Comparison of ENCODE assay signal across 15 cellular contexts in genomic region chr14:54465654-54466053, GRCh38.
"Had no signal": no experiment of that assay in that cellular context is flagged by ENCODE, and none has a peak within 500 bp of the region (broad histone marks: within the 10 kb centered on the region; RNA-seq: fewer than 3 reads in every experiment).

No MANE protein-coding gene starts in this region.

- H3K27ac ChIP-seq: suprapubic skin, VCaP had no signal

- H3K4me3 ChIP-seq: suprapubic skin had no signal

- H3K4me1 Mint-ChIP-seq: brain, natural killer cell had no signal

- H3K27me3 ChIP-seq: suprapubic skin had no signal

- H3K4me1 ChIP-seq: suprapubic skin had no signal

- DNase-seq: activated CD4-positive, alpha-beta T cell treated with anti-CD3 and anti-CD28 coated beads for 36 hours; activated CD8-positive, alpha-beta memory T cell treated with anti-CD3 and anti-CD28 coated beads, Interleukin-2, amount 50 U/mL, for 48 hours; activated CD8-positive, alpha-beta T cell treated with anti-CD3 and anti-CD28 coated beads, Interleukin-2, amount 10 ng/mL, durations not matched to agents 7 days and 5 days; activated naive CD4-positive, alpha-beta T cell treated with anti-CD3 and anti-CD28 coated beads for 36 hours; dermis blood vessel endothelial cell; left cardiac atrium; natural killer cell; stimulated activated CD4-positive, alpha-beta T cell treated with anti-CD3 and anti-CD28 coated beads, Interleukin-12 subunit alpha, Interleukin-12 subunit beta, amount 100 ng/mL, for 4 hours; stimulated activated naive CD4-positive, alpha-beta T cell treated with Interleukin-2 at 50 U/mL for 16 hours; T-helper 1 cell had no signal

- ATAC-seq: activated CD4-positive, alpha-beta T cell treated with anti-CD3 and anti-CD28 coated beads for 36 hours; activated CD8-positive, alpha-beta T cell treated with anti-CD3 and anti-CD28 coated beads, Interleukin-2, amount 10 ng/mL, durations not matched to agents 7 days and 5 days; natural killer cell had no signal

- H3K27me3 Mint-ChIP-seq: activated CD4-positive, alpha-beta T cell treated with anti-CD3 and anti-CD28 coated beads for 36 hours had no signal

- H3K4me3 Mint-ChIP-seq: activated CD4-positive, alpha-beta T cell treated with anti-CD3 and anti-CD28 coated beads for 36 hours; activated CD8-positive, alpha-beta T cell treated with anti-CD3 and anti-CD28 coated beads, Interleukin-2, amount 10 ng/mL, durations not matched to agents 7 days and 5 days; activated naive CD4-positive, alpha-beta T cell treated with anti-CD3 and anti-CD28 coated beads for 36 hours; activated T-helper 1 cell treated with anti-CD3 and anti-CD28 coated beads, Interleukin-12 subunit alpha, Interleukin-12 subunit beta, Interleukin-2, Interleukin-4 antibody, amounts not matched to agents 30 ng/mL and 10 ng/mL and 1 ng/mL, durations not matched to agents 14 hours and 24 hours and 36 hours; brain; natural killer cell; type B pancreatic cell had no signal

- H3K27ac Mint-ChIP-seq: activated CD4-positive, alpha-beta T cell treated with anti-CD3 and anti-CD28 coated beads for 36 hours; activated CD8-positive, alpha-beta T cell treated with anti-CD3 and anti-CD28 coated beads, Interleukin-2, amount 10 ng/mL, durations not matched to agents 7 days and 5 days; activated naive CD4-positive, alpha-beta T cell treated with anti-CD3 and anti-CD28 coated beads for 36 hours; activated T-helper 1 cell treated with anti-CD3 and anti-CD28 coated beads, Interleukin-12 subunit alpha, Interleukin-12 subunit beta, Interleukin-2, Interleukin-4 antibody, amounts not matched to agents 30 ng/mL and 10 ng/mL and 1 ng/mL, durations not matched to agents 14 hours and 24 hours and 36 hours; brain; natural killer cell; type B pancreatic cell had no signal
